In genomic region chr17:67491678-67492019, GRCh38 we compare ENCODE assay signal across 14 cellular contexts.
DNase-seq lines count a peak whose midpoint lies in the region; ATAC-seq and TF ChIP-seq lines count a peak whose summit lies in the region.
"Had no signal": no experiment of that assay in that cellular context is flagged by ENCODE, and none has a peak within 500 bp of the region (broad histone marks: within the 10 kb centered on the region; RNA-seq: fewer than 3 reads in every experiment).

No MANE protein-coding gene starts in this region.

- no peak overlapping the region for H3K4me3 ChIP-seq in iPS-20b (ENCODE audit: low read length)
- no peak overlapping the region for H3K4me3 ChIP-seq in smooth muscle cell
- H3K4me3 ChIP-seq: HAP-1 had no signal

- POLR2A ChIA-PET in activated CD4-positive, alpha-beta T cell treated with anti-CD3 and anti-CD28 coated beads for 36 hours (lab: Charles Lee): no interaction called here

- H3K4me1 Mint-ChIP-seq in activated CD4-positive, alpha-beta T cell treated with anti-CD3 and anti-CD28 coated beads for 36 hours: peaks cover 74% of the 10 kb centered on the region
- peaks cover 26% of the 10 kb centered on the region for H3K4me1 Mint-ChIP-seq in activated T-helper 17 cell treated with anti-CD3 and anti-CD28 coated beads, Interleukin-2, amount 50 U/mL, for 72 hours

- intact Hi-C loops in activated CD4-positive, alpha-beta T cell treated with anti-CD3 and anti-CD28 coated beads for 36 hours (cut with DNase I, micrococcal nuclease): no loop called here
- intact Hi-C loops in sciatic nerve (cut with DNase I): no loop called here

- 74% methylated on average over 4 of the region's 4 CpGs for WGBS in smooth muscle cell (ENCODE audit: low lambda C conversion rate)

- H3K36me3 Mint-ChIP-seq in activated CD4-positive, alpha-beta T cell treated with anti-CD3 and anti-CD28 coated beads for 36 hours (ENCODE audit: low read depth): peaks cover 12% of the 10 kb centered on the region
- no peaks in the 10 kb centered on the region for H3K36me3 Mint-ChIP-seq in activated T-helper 17 cell treated with anti-CD3 and anti-CD28 coated beads, Interleukin-2, amount 50 U/mL, for 72 hours (ENCODE audit: low read depth)

- peak overlapping the region; percentile 27 for H3K4me2 ChIP-seq in smooth muscle cell

- H3K27ac ChIP-seq in iPS-20b (ENCODE audit: low read length) (no peak overlapping the region), smooth muscle cell (ENCODE audit: low read depth) (peak overlapping the region; percentile 54)
- H3K27ac ChIP-seq: suprapubic skin, WERI-Rb-1 had no signal

- ATAC-seq in activated CD4-positive, alpha-beta T cell treated with anti-CD3 and anti-CD28 coated beads for 36 hours: no peak
- ATAC-seq in activated T-helper 17 cell treated with anti-CD3 and anti-CD28 coated beads, Interleukin-2, amount 50 U/mL, for 72 hours (replicated peaks): no peak
- no peak for ATAC-seq in sciatic nerve
- ATAC-seq in HG03095 (IDR thresholded peaks at IDR 0.05; ENCODE audit: unreplicated experiment): no peak

- peak overlapping the region; percentile 19 for H3K27ac Mint-ChIP-seq in activated CD4-positive, alpha-beta T cell treated with anti-CD3 and anti-CD28 coated beads for 36 hours
- H3K27ac Mint-ChIP-seq in activated T-helper 17 cell treated with anti-CD3 and anti-CD28 coated beads, Interleukin-2, amount 50 U/mL, for 72 hours: peak overlapping the region; percentile 38

- CTCF ChIA-PET in activated CD4-positive, alpha-beta T cell treated with anti-CD3 and anti-CD28 coated beads for 36 hours (lab: Charles Lee): interaction anchor here (0.6 to 1.5 kb wide), 3 partner anchors 26 to 126 kb away, joined by 3 to 4 read pairs (median 3); no protein-coding TSS in a partner anchor

- H3F3A ChIP-seq in smooth muscle cell (ENCODE audit: low read depth): peaks cover 24% of the 10 kb centered on the region

- no peaks in the 10 kb centered on the region for H3K27me3 Mint-ChIP-seq in activated CD4-positive, alpha-beta T cell treated with anti-CD3 and anti-CD28 coated beads for 36 hours
- no peaks in the 10 kb centered on the region for H3K27me3 Mint-ChIP-seq in activated T-helper 17 cell treated with anti-CD3 and anti-CD28 coated beads, Interleukin-2, amount 50 U/mL, for 72 hours

- H2AFZ ChIP-seq in smooth muscle cell (ENCODE audit: low read depth): no peak overlapping the region

- DNase-seq in activated CD4-positive, alpha-beta T cell treated with anti-CD3 and anti-CD28 coated beads for 36 hours: no peak
- DNase-seq in activated CD4-positive, alpha-beta T cell treated with anti-CD3 and anti-CD28 coated beads, Interleukin-2, amount 50 U/mL, for 4 hours: no peak
- no peak for DNase-seq in smooth muscle cell (lab: John Stamatoyannopoulos, UW; ENCODE audit: unreplicated experiment)
- no peak for DNase-seq in sciatic nerve (ENCODE audit: low spot score)
- DNase-seq in NCI-H1436 treated with DMSO at 0.1 percent for 48 hours (lab: John Stamatoyannopoulos, UW): no peak
- DNase-seq: Caco-2, NCI-H2107 had no signal

- peaks cover 29% of the 10 kb centered on the region for H3K4me1 ChIP-seq in iPS-20b (ENCODE audit: insufficient read depth, low read length)
- H3K4me1 ChIP-seq in smooth muscle cell (ENCODE audit: low read depth): peaks cover 29% of the 10 kb centered on the region
- H3K4me1 ChIP-seq: Caco-2 had no signal

- H3K79me2 ChIP-seq in smooth muscle cell (ENCODE audit: low read depth): peaks cover 14% of the 10 kb centered on the region

- peaks cover 24% of the 10 kb centered on the region for H4K20me1 ChIP-seq in smooth muscle cell (ENCODE audit: low read depth)

- no peaks in the 10 kb centered on the region for H3K9me3 ChIP-seq in iPS-20b (ENCODE audit: insufficient read depth, low read depth, low read length)
- no peaks in the 10 kb centered on the region for H3K9me3 ChIP-seq in smooth muscle cell (replicated peaks; ENCODE audit: low read depth)
- H3K9me3 ChIP-seq: Caco-2, HAP-1, MG63, suprapubic skin had no signal

- peaks cover 4% of the 10 kb centered on the region for H3K9me3 Mint-ChIP-seq in activated CD4-positive, alpha-beta T cell treated with anti-CD3 and anti-CD28 coated beads for 36 hours (ENCODE audit: low read depth)
- no peaks in the 10 kb centered on the region for H3K9me3 Mint-ChIP-seq in activated T-helper 17 cell treated with anti-CD3 and anti-CD28 coated beads, Interleukin-2, amount 50 U/mL, for 72 hours

- H3K9ac ChIP-seq in iPS-20b (ENCODE audit: low read depth, low read length) (0 out of 2 replicates have a peak overlapping the region, but pooled peaks have one; percentile 56), smooth muscle cell (ENCODE audit: low read depth) (no peak overlapping the region)

- no peak overlapping the region for H3K4me3 Mint-ChIP-seq in activated CD4-positive, alpha-beta T cell treated with anti-CD3 and anti-CD28 coated beads for 36 hours
- peak overlapping the region; percentile 59 for H3K4me3 Mint-ChIP-seq in activated T-helper 17 cell treated with anti-CD3 and anti-CD28 coated beads, Interleukin-2, amount 50 U/mL, for 72 hours

- no peaks in the 10 kb centered on the region for H3K27me3 ChIP-seq in iPS-20b (ENCODE audit: insufficient read depth, low read length)
- H3K27me3 ChIP-seq in smooth muscle cell (ENCODE audit: low read depth): no peaks in the 10 kb centered on the region
- H3K27me3 ChIP-seq: suprapubic skin had no signal

- TF ChIP-seq CTCF in smooth muscle cell (IDR thresholded peaks at IDR 0.05; ENCODE audit: borderline replicate concordance, insufficient read depth, poor library complexity, severe bottlenecking): no peak

- H3K36me3 ChIP-seq in iPS-20b (ENCODE audit: insufficient read depth, low read depth, low read length) (no peaks in the 10 kb centered on the region), smooth muscle cell (ENCODE audit: low read depth) (no peaks in the 10 kb centered on the region)
- H3K36me3 ChIP-seq: HAP-1, MG63, suprapubic skin, WERI-Rb-1 had no signal
